28 cellular contexts compared by ENCODE assay signal in genomic region chr12:44703311-44703910, GRCh38.
"Had no signal": no experiment of that assay in that cellular context is flagged by ENCODE, and none has a peak within 500 bp of the region (broad histone marks: within the 10 kb centered on the region; RNA-seq: fewer than 3 reads in every experiment).

No MANE protein-coding gene starts in this region.

- H3K4me3 ChIP-seq: adrenal gland, body of pancreas, esophagus squamous epithelium had no signal

- H3K4me3 Mint-ChIP-seq: activated CD4-positive, alpha-beta memory T cell treated with anti-CD3 and anti-CD28 coated beads for 36 hours; activated CD4-positive, alpha-beta T cell treated with anti-CD3 and anti-CD28 coated beads for 36 hours; activated CD4-positive, alpha-beta T cell treated with anti-CD3 and anti-CD28 coated beads, Interleukin-2, amount 10 ng/mL, durations not matched to agents 24 days and 14 days; activated CD8-positive, alpha-beta memory T cell treated with anti-CD3 and anti-CD28 coated beads, Interleukin-2, amount 10 ng/mL, durations not matched to agents 7 days and 5 days; activated CD8-positive, alpha-beta T cell treated with anti-CD3 and anti-CD28 coated beads, Interleukin-2, amount 10 ng/mL, durations not matched to agents 7 days and 5 days; activated naive CD4-positive, alpha-beta T cell treated with anti-CD3 and anti-CD28 coated beads, Interleukin-2, amount 10 ng/mL, durations not matched to agents 7 days and 5 days; activated T-helper 1 cell treated with anti-CD3 and anti-CD28 coated beads, Interleukin-12 subunit alpha, Interleukin-12 subunit beta, Interleukin-2, Interleukin-4 antibody, amounts not matched to agents 30 ng/mL and 10 ng/mL and 1 ng/mL, durations not matched to agents 14 hours and 24 hours and 36 hours had no signal

- DNase-seq: activated CD4-positive, alpha-beta memory T cell treated with anti-CD3 and anti-CD28 coated beads for 36 hours; activated CD4-positive, alpha-beta T cell treated with anti-CD3 and anti-CD28 coated beads for 36 hours; activated CD4-positive, alpha-beta T cell treated with anti-CD3 and anti-CD28 coated beads, Interleukin-2, amount 10 ng/mL, durations not matched to agents 24 days and 14 days; activated CD4-positive, CD25-positive, alpha-beta regulatory T cell; activated CD4-positive, CD25-positive, alpha-beta regulatory T cell treated with anti-CD3 and anti-CD28 coated beads, Interleukin-2, amount 50 U/mL, for 72 hours; activated CD8-positive, alpha-beta memory T cell treated with anti-CD3 and anti-CD28 coated beads, Interleukin-2, amount 10 ng/mL, durations not matched to agents 7 days and 5 days; activated CD8-positive, alpha-beta memory T cell treated with anti-CD3 and anti-CD28 coated beads, Interleukin-2, amount 50 U/mL, for 4 hours; activated CD8-positive, alpha-beta T cell treated with anti-CD3 and anti-CD28 coated beads, Interleukin-2, amount 10 ng/mL, durations not matched to agents 7 days and 5 days; activated gamma-delta T cell; activated naive CD4-positive, alpha-beta T cell; activated naive CD4-positive, alpha-beta T cell treated with anti-CD3 and anti-CD28 coated beads, Interleukin-2, amount 10 ng/mL, durations not matched to agents 7 days and 5 days; activated T-cell treated with anti-CD3 and anti-CD28 coated beads, Interleukin-2, amount 50 U/mL, for 1 hour; activated T-cell treated with anti-CD3 and anti-CD28 coated beads, Interleukin-2, amount 50 U/mL, for 48 hours; adrenal gland; amygdala; aorta; body of pancreas; cortex of kidney; dermis blood vessel endothelial cell; effector CD4-positive, alpha-beta T cell; esophagus squamous epithelium; foreskin fibroblast; head of caudate nucleus; T-helper 2 cell had no signal

- H3K4me1 Mint-ChIP-seq: activated CD4-positive, alpha-beta T cell treated with anti-CD3 and anti-CD28 coated beads, Interleukin-2, amount 10 ng/mL, durations not matched to agents 24 days and 14 days; activated CD8-positive, alpha-beta memory T cell treated with anti-CD3 and anti-CD28 coated beads, Interleukin-2, amount 10 ng/mL, durations not matched to agents 7 days and 5 days; activated naive CD4-positive, alpha-beta T cell treated with anti-CD3 and anti-CD28 coated beads, Interleukin-2, amount 10 ng/mL, durations not matched to agents 7 days and 5 days had no signal

- H3K27me3 ChIP-seq: adrenal gland, body of pancreas, esophagus squamous epithelium had no signal

- H3K9me3 Mint-ChIP-seq: activated CD4-positive, alpha-beta memory T cell treated with anti-CD3 and anti-CD28 coated beads for 36 hours; activated CD4-positive, alpha-beta T cell treated with anti-CD3 and anti-CD28 coated beads, Interleukin-2, amount 10 ng/mL, durations not matched to agents 24 days and 14 days; activated naive CD4-positive, alpha-beta T cell treated with anti-CD3 and anti-CD28 coated beads, Interleukin-2, amount 10 ng/mL, durations not matched to agents 7 days and 5 days; activated naive CD4-positive, alpha-beta T cell treated with anti-CD3 and anti-CD28 coated beads, Interleukin-2, amount 50 U/mL, for 72 hours; activated T-helper 1 cell treated with anti-CD3 and anti-CD28 coated beads, Interleukin-12 subunit alpha, Interleukin-12 subunit beta, Interleukin-2, Interleukin-4 antibody, amounts not matched to agents 30 ng/mL and 10 ng/mL and 1 ng/mL, durations not matched to agents 14 hours and 24 hours and 36 hours; activated T-helper 2 cell treated with anti-CD3 and anti-CD28 coated beads, Interferon-gamma antibody, Interleukin-2, Interleukin-4, amounts not matched to agents 10 μg/mL and 5 μg/mL and 100 μg/mL, durations not matched to agents 14 hours and 24 hours and 36 hours had no signal

- ATAC-seq: activated CD4-positive, alpha-beta T cell treated with anti-CD3 and anti-CD28 coated beads for 36 hours; activated CD8-positive, alpha-beta memory T cell treated with anti-CD3 and anti-CD28 coated beads, Interleukin-2, amount 10 ng/mL, durations not matched to agents 7 days and 5 days; activated CD8-positive, alpha-beta T cell treated with anti-CD3 and anti-CD28 coated beads, Interleukin-2, amount 10 ng/mL, durations not matched to agents 7 days and 5 days; activated naive CD4-positive, alpha-beta T cell treated with anti-CD3 and anti-CD28 coated beads, Interleukin-2, amount 50 U/mL, for 72 hours; body of pancreas had no signal

- H3K9me3 ChIP-seq: adrenal gland, body of pancreas, esophagus squamous epithelium had no signal

- H3K27ac ChIP-seq: adrenal gland, body of pancreas, epithelial cell of prostate, esophagus squamous epithelium had no signal

- H3K36me3 Mint-ChIP-seq: activated CD8-positive, alpha-beta memory T cell treated with anti-CD3 and anti-CD28 coated beads, Interleukin-2, amount 10 ng/mL, durations not matched to agents 7 days and 5 days had no signal

- H3K27ac Mint-ChIP-seq: activated CD4-positive, alpha-beta memory T cell treated with anti-CD3 and anti-CD28 coated beads for 36 hours; activated CD4-positive, alpha-beta T cell treated with anti-CD3 and anti-CD28 coated beads for 36 hours; activated CD4-positive, alpha-beta T cell treated with anti-CD3 and anti-CD28 coated beads, Interleukin-2, amount 10 ng/mL, durations not matched to agents 24 days and 14 days; activated CD8-positive, alpha-beta memory T cell treated with anti-CD3 and anti-CD28 coated beads, Interleukin-2, amount 10 ng/mL, durations not matched to agents 7 days and 5 days; activated CD8-positive, alpha-beta T cell treated with anti-CD3 and anti-CD28 coated beads, Interleukin-2, amount 10 ng/mL, durations not matched to agents 7 days and 5 days; activated naive CD4-positive, alpha-beta T cell treated with anti-CD3 and anti-CD28 coated beads, Interleukin-2, amount 10 ng/mL, durations not matched to agents 7 days and 5 days; activated naive CD4-positive, alpha-beta T cell treated with anti-CD3 and anti-CD28 coated beads, Interleukin-2, amount 50 U/mL, for 72 hours; activated T-helper 1 cell treated with anti-CD3 and anti-CD28 coated beads, Interleukin-12 subunit alpha, Interleukin-12 subunit beta, Interleukin-2, Interleukin-4 antibody, amounts not matched to agents 30 ng/mL and 10 ng/mL and 1 ng/mL, durations not matched to agents 14 hours and 24 hours and 36 hours; activated T-helper 2 cell treated with anti-CD3 and anti-CD28 coated beads, Interferon-gamma antibody, Interleukin-2, Interleukin-4, amounts not matched to agents 10 μg/mL and 5 μg/mL and 100 μg/mL, durations not matched to agents 14 hours and 24 hours and 36 hours had no signal

- H3K27me3 Mint-ChIP-seq: activated CD4-positive, alpha-beta memory T cell treated with anti-CD3 and anti-CD28 coated beads for 36 hours; activated CD4-positive, alpha-beta T cell treated with anti-CD3 and anti-CD28 coated beads for 36 hours; activated CD4-positive, alpha-beta T cell treated with anti-CD3 and anti-CD28 coated beads, Interleukin-2, amount 10 ng/mL, durations not matched to agents 24 days and 14 days; activated CD8-positive, alpha-beta memory T cell treated with anti-CD3 and anti-CD28 coated beads, Interleukin-2, amount 10 ng/mL, durations not matched to agents 7 days and 5 days; activated naive CD4-positive, alpha-beta T cell treated with anti-CD3 and anti-CD28 coated beads, Interleukin-2, amount 10 ng/mL, durations not matched to agents 7 days and 5 days had no signal

- H3K4me1 ChIP-seq: adrenal gland, body of pancreas, esophagus squamous epithelium had no signal

- H3K36me3 ChIP-seq: adrenal gland, esophagus squamous epithelium had no signal
